ENCODE assay signal across 31 cellular contexts in the genomic region with DNA sequence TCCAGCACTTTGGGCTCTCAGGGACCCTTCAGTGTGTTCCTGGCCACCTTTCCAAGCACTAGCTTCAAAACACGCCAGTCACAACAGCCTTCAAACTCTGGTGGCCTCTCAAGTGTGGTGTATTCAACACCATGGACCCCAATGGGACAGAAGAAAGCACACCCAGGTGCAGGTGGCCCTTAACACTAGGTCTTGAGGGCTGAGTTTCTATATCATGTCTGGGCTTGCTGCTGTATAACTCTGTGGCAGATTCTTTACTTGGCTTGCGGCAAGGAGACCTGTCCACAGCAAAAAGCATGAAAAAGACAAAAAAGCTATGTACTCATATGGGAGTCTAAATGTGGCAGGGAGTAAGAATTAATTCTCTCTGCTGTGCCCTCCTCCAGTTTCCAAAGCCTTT.
"Had no signal": no experiment of that assay in that cellular context is flagged by ENCODE, and none has a peak within 500 bp of the region (broad histone marks: within the 10 kb centered on the region; RNA-seq: fewer than 3 reads in every experiment).

No MANE protein-coding gene starts in this region.

- H3K9me3 ChIP-seq: esophagus muscularis mucosa, gastrocnemius medialis, heart left ventricle had no signal

- H3K4me1 ChIP-seq: esophagus muscularis mucosa, foreskin keratinocyte, gastrocnemius medialis, heart left ventricle had no signal

- H3K36me3 ChIP-seq: brain microvascular endothelial cell, WERI-Rb-1 had no signal

- H3K4me3 ChIP-seq: esophagus muscularis mucosa, gastrocnemius medialis, heart left ventricle had no signal

- H3K27ac ChIP-seq: brain microvascular endothelial cell, esophagus muscularis mucosa, foreskin keratinocyte, gastrocnemius medialis, heart left ventricle, WERI-Rb-1 had no signal

- ATAC-seq: activated CD4-positive, CD25-positive, alpha-beta regulatory T cell treated with anti-CD3 and anti-CD28 coated beads, Interleukin-2, amount 50 U/mL, for 24 hours; activated CD8-positive, alpha-beta T cell treated with anti-CD3 and anti-CD28 coated beads for 36 hours; activated T-cell treated with anti-CD3 and anti-CD28 coated beads, Interleukin-2, amount 50 U/mL, for 4 hours; activated T-helper 17 cell treated with anti-CD3 and anti-CD28 coated beads, Interleukin-2, amount 50 U/mL, for 72 hours; effector memory CD8-positive, alpha-beta T cell; foreskin keratinocyte; gastrocnemius medialis; heart left ventricle had no signal

- H3K27me3 ChIP-seq: brain microvascular endothelial cell, esophagus muscularis mucosa, foreskin keratinocyte, gastrocnemius medialis had no signal

- FAIRE-seq: astrocyte, colon had no signal

- DNase-seq: activated B cell treated with CpG ODN at 0.5 μM for 24 hours; activated CD4-positive, alpha-beta T cell treated with anti-CD3 and anti-CD28 coated beads for 48 hours; activated CD4-positive, alpha-beta T cell treated with anti-CD3 and anti-CD28 coated beads, Interleukin-2, amount 50 U/mL, for 1 hour; activated CD4-positive, alpha-beta T cell treated with anti-CD3 and anti-CD28 coated beads, Interleukin-2, amount 50 U/mL, for 48 hours; activated CD8-positive, alpha-beta memory T cell treated with anti-CD3 and anti-CD28 coated beads for 24 hours; activated CD8-positive, alpha-beta T cell treated with anti-CD3 and anti-CD28 coated beads for 36 hours; activated effector memory CD4-positive, alpha-beta T cell treated with Interleukin-2 at 50 U/mL for 16 hours; activated gamma-delta T cell treated with Interleukin-2 at 50 U/mL for 16 hours; activated naive CD4-positive, alpha-beta T cell treated with anti-CD3 and anti-CD28 coated beads, Interleukin-2, amount 50 U/mL, for 16 hours; activated naive CD4-positive, alpha-beta T cell treated with Interleukin-2 at 50 U/mL for 16 hours; activated T-cell treated with anti-CD3 and anti-CD28 coated beads, Interleukin-2, amount 50 U/mL, for 4 hours; amniotic stem cell; anterior cingulate cortex; brain microvascular endothelial cell; caudate nucleus; cortex of kidney; dermis blood vessel endothelial cell; effector CD4-positive, alpha-beta T cell; effector memory CD8-positive, alpha-beta T cell; foreskin keratinocyte; gastrocnemius medialis; glutamatergic neuron; heart left ventricle; hypothalamus; T1000; WERI-Rb-1 had no signal
